ENCODE assay signal across 26 cellular contexts in genomic region chr21:44666401-44667320, GRCh38. TPM values are rescaled to one million over a fixed set of nuclear protein-coding genes. Genes with fewer than 3 reads are reported as not detected.
DNase-seq lines count a peak whose midpoint lies in the region; ATAC-seq lines count a peak whose summit lies in the region.
"Had no signal": no experiment of that assay in that cellular context is flagged by ENCODE, and none has a peak within 500 bp of the region (broad histone marks: within the 10 kb centered on the region; RNA-seq: fewer than 3 reads in every experiment).

Gene KRTAP12-2 (minus strand): TSS chr21:44666927. CDS start chr21:44666886, 41 bp downstream.

- in situ Hi-C loops in G401 (cut with HindIII; ENCODE audit: low sequenced_read_pairs), result no loop called here

- ATAC-seq in HG03378 (IDR thresholded peaks at IDR 0.05; ENCODE audit: unreplicated experiment) (no peak), GM18867 (IDR thresholded peaks at IDR 0.05; ENCODE audit: unreplicated experiment) (no peak), GM18498 (IDR thresholded peaks at IDR 0.05; ENCODE audit: unreplicated experiment) (no peak)
- ATAC-seq: activated CD4-positive, CD25-positive, alpha-beta regulatory T cell treated with anti-CD3 and anti-CD28 coated beads, Interleukin-2, amount 50 U/mL, for 24 hours; CD8-positive, alpha-beta T cell; K562; naive thymus-derived CD4-positive, alpha-beta T cell; Panc1; SK-N-SH treated with all-trans-retinoic acid at 6 μM for 48 hours had no signal

- DNase-seq in A172 (ENCODE audit: low spot score) (peak; percentile 21), G401 (ENCODE audit: low spot score) (peak; percentile 1), NCI-H2196 (lab: John Stamatoyannopoulos, UW; ENCODE audit: unreplicated experiment) (peak; percentile 68), cardiac septum (ENCODE audit: low spot score) (peak; percentile 79), NAMALWA (ENCODE audit: low spot score) (no peak)
- DNase-seq: amniotic stem cell; CD8-positive, alpha-beta T cell; central memory CD4-positive, alpha-beta T cell; EL; HCEC 1CT; naive thymus-derived CD4-positive, alpha-beta T cell; NCI-H187 treated with DMSO at 0.1 percent for 48 hours; NCI-H774; stimulated activated CD4-positive, alpha-beta T cell treated with anti-CD3 and anti-CD28 coated beads, Interleukin-4, amount 100 ng/mL, for 24 hours; T1000; uterus had no signal

- intact Hi-C loops in cardiac septum (cut with DNase I), result no loop called here

RNA-seq across cellular contexts. Expression of gene KRTAP12-2, which starts in this region (rescaled TPM):
- not detected in 2 replicates for total RNA-seq in A172 (2014; rRNA removed; shearing (Covaris generic))
- total RNA-seq in G401 (2014; rRNA removed; shearing (Covaris generic)), result not detected in 2 replicates
- total RNA-seq in cardiac septum, result not detected
- total RNA-seq: activated CD8-positive, alpha-beta memory T cell treated with anti-CD3 and anti-CD28 coated beads for 36 hours; activated T-helper 2 cell treated with anti-CD3 and anti-CD28 coated beads, Interferon-gamma antibody, Interleukin-2, Interleukin-4, amounts not matched to agents 10 μg/mL and 5 μg/mL and 100 μg/mL, durations not matched to agents 14 hours and 24 hours and 36 hours; CD8-positive, alpha-beta T cell; K562; naive thymus-derived CD4-positive, alpha-beta T cell; smooth muscle cell; uterus had no signal

Comparison
In these comparisons a context has a peak if more than half of its experiments do, and no peak if none do; other contexts are left out.
1. Peak in DNase-seq in A172; RNA of the gene not detected or under 1 TPM.
2. Peak in DNase-seq in G401; RNA of the gene not detected or under 1 TPM.
3. Peak in DNase-seq in cardiac septum; RNA of the gene not detected or under 1 TPM.